In the genomic region with DNA sequence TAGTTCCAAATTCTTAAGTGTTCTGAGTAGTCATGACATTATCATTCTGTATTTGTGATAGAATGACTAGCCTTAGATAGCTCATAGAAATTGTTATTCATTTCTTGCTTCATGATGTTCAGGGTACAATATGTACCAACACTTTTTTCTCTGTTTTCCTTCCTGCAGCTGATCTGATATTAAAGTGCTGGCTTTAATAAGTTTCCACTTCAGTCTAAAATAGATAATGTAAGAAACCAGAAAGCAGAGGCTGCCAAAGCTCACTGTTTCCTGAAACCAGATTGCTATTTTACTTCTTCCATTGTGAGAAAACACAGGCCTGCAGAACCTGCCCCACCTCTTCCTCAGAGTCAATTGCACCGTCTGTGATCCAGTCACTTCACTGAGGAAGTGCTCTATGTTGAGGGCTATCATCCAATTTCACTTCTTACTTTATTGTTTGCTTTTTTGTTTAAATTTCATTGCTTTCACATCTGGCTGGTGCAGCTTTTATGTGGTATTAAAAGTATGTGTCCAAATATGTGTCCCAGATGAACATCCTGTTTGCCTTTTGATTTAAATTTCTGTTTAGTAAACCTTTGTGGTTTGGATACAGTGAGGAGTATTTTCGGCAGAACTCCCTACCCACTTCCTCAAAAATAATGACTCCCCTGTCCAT, we compare ENCODE assay signal across 8 cellular contexts.
DNase-seq lines count a peak whose midpoint lies in the region; ATAC-seq lines count a peak whose summit lies in the region.

No MANE protein-coding gene starts in this region.

- no peaks in the 10 kb centered on the region for H3K4me1 Mint-ChIP-seq in activated naive CD8-positive, alpha-beta T cell treated with anti-CD3 and anti-CD28 coated beads, Interleukin-2, amount 50 U/mL, for 24 hours

- no peaks in the 10 kb centered on the region for H3K9me3 Mint-ChIP-seq in activated naive CD8-positive, alpha-beta T cell treated with anti-CD3 and anti-CD28 coated beads, Interleukin-2, amount 50 U/mL, for 24 hours

- no peaks in the 10 kb centered on the region for H3K27me3 ChIP-seq in skeletal muscle satellite cell (ENCODE audit: control insufficient read depth, insufficient read depth, low read length)

- no peaks in the 10 kb centered on the region for H3K36me3 ChIP-seq in skeletal muscle satellite cell (ENCODE audit: insufficient read depth, low read length)

- H3K36me3 Mint-ChIP-seq in activated naive CD8-positive, alpha-beta T cell treated with anti-CD3 and anti-CD28 coated beads, Interleukin-2, amount 50 U/mL, for 24 hours (ENCODE audit: low read depth): no peaks in the 10 kb centered on the region

- peaks cover 40% of the 10 kb centered on the region for H3K4me1 ChIP-seq in skeletal muscle satellite cell (ENCODE audit: control insufficient read depth, insufficient read depth, low read length)

- H3K9ac ChIP-seq in skeletal muscle satellite cell (ENCODE audit: low read depth, low read length): peak overlapping the region; percentile 74

- peak; percentile 13 for DNase-seq in A172 (ENCODE audit: low spot score)
- peak; percentile 93 for DNase-seq in RPMI7951 (ENCODE audit: low read depth)
- DNase-seq in globus pallidus (ENCODE audit: low spot score): peak; percentile 35
- no peak for DNase-seq in GM19240 (ENCODE audit: insufficient read length, low spot score)
- no peak for DNase-seq in activated naive CD8-positive, alpha-beta T cell treated with anti-CD3 and anti-CD28 coated beads, Interleukin-2, amount 50 U/mL, for 24 hours
- no peak for DNase-seq in KG1 (lab: John Stamatoyannopoulos, UW)

- H3K27ac Mint-ChIP-seq in activated naive CD8-positive, alpha-beta T cell treated with anti-CD3 and anti-CD28 coated beads, Interleukin-2, amount 50 U/mL, for 24 hours: no peak overlapping the region

- H3K4me2 ChIP-seq in skeletal muscle satellite cell (ENCODE audit: low read length): peak overlapping the region; percentile 71

- H3K4me3 ChIP-seq in skeletal muscle satellite cell (ENCODE audit: low read length): peak overlapping the region; percentile 23

- no peaks in the 10 kb centered on the region for H3K27me3 Mint-ChIP-seq in activated naive CD8-positive, alpha-beta T cell treated with anti-CD3 and anti-CD28 coated beads, Interleukin-2, amount 50 U/mL, for 24 hours

- no peaks in the 10 kb centered on the region for H3K9me3 ChIP-seq in skeletal muscle satellite cell (replicated peaks; ENCODE audit: low read length)

- no peak overlapping the region for H3K4me3 Mint-ChIP-seq in activated naive CD8-positive, alpha-beta T cell treated with anti-CD3 and anti-CD28 coated beads, Interleukin-2, amount 50 U/mL, for 24 hours

- ATAC-seq in GM21786 (IDR thresholded peaks at IDR 0.05; ENCODE audit: unreplicated experiment): peak; percentile 70
- ATAC-seq in activated naive CD8-positive, alpha-beta T cell treated with anti-CD3 and anti-CD28 coated beads, Interleukin-2, amount 50 U/mL, for 24 hours: no peak

Comparison
In these comparisons a context has a peak if more than half of its experiments do, and no peak if none do; other contexts are left out.
1. DNase-seq: peak in A172 (single experiment), RPMI7951 (single experiment) and globus pallidus (single experiment); none in GM19240 (single experiment), activated naive CD8-positive, alpha-beta T cell treated with anti-CD3 and anti-CD28 coated beads, Interleukin-2, amount 50 U/mL, for 24 hours (single experiment) and KG1 (single experiment).